In genomic region chr4:41319553-41319952, GRCh38 we compare ENCODE assay signal across 13 cellular contexts.
DNase-seq lines count a peak whose midpoint lies in the region; ATAC-seq and TF ChIP-seq lines count a peak whose summit lies in the region.
"Had no signal": no experiment of that assay in that cellular context is flagged by ENCODE, and none has a peak within 500 bp of the region (broad histone marks: within the 10 kb centered on the region; RNA-seq: fewer than 3 reads in every experiment).

No MANE protein-coding gene starts in this region.

- TF ChIP-seq CTCF in 22Rv1 (IDR thresholded peaks at IDR 0.05): no peak

- no peaks in the 10 kb centered on the region for H3K4me1 ChIP-seq in CD4-positive, alpha-beta memory T cell (ENCODE audit: insufficient read depth, low read length)
- H3K4me1 ChIP-seq: psoas muscle had no signal

- H3K27ac Mint-ChIP-seq in CD4-positive, alpha-beta memory T cell: no peak overlapping the region
- H3K27ac Mint-ChIP-seq: WTC11 had no signal

- CTCF ChIA-PET in CD4-positive, alpha-beta memory T cell (lab: Charles Lee; ENCODE audit: partially characterized antibody): no interaction called here

- peaks cover 0 to 3% of the 10 kb centered on the region in 2 donors for H3K27me3 Mint-ChIP-seq in CD4-positive, alpha-beta memory T cell

- DNase-seq in HS-5 (ENCODE audit: low read depth) (peak; percentile 48), kidney glomerular epithelial cell (lab: John Stamatoyannopoulos, UW) (peak; percentile 80), NOMO-1 (lab: John Stamatoyannopoulos, UW; ENCODE audit: unreplicated experiment in 2 of 2) (no peak)
- no peak for DNase-seq in CD4-positive, alpha-beta memory T cell
- DNase-seq: activated CD8-positive, alpha-beta memory T cell treated with anti-CD3 and anti-CD28 coated beads, Interleukin-2, amount 50 U/mL, for 48 hours; NCI-H524 treated with DMSO at 0.1 percent for 48 hours; psoas muscle had no signal

- H3K9me3 Mint-ChIP-seq in CD4-positive, alpha-beta memory T cell: peaks cover 0 to 10% (median 2%) of the 10 kb centered on the region in 8 donors

- H3K36me3 ChIP-seq in CD4-positive, alpha-beta memory T cell (ENCODE audit: insufficient read depth, low read length): no peaks in the 10 kb centered on the region

- H3K4me3 ChIP-seq in CD4-positive, alpha-beta memory T cell (ENCODE audit: low read length in 2 of 2): no peak overlapping the region
- H3K4me3 ChIP-seq: GM12878, psoas muscle had no signal

- peak overlapping the region; percentile 97 for H3K27ac ChIP-seq in 22Rv1
- no peak overlapping the region for H3K27ac ChIP-seq in CD4-positive, alpha-beta memory T cell (ENCODE audit: low read depth, low read length)
- H3K27ac ChIP-seq: psoas muscle had no signal

- no peak for ATAC-seq in SK-N-SH treated with all-trans-retinoic acid at 6 μM for 48 hours
- no peak for ATAC-seq in HG02885 (IDR thresholded peaks at IDR 0.05; ENCODE audit: poor library complexity, unreplicated experiment)
- no peak for ATAC-seq in HG02973 (IDR thresholded peaks at IDR 0.05; ENCODE audit: unreplicated experiment)
- ATAC-seq: GM12878, WTC11 had no signal

- H3K4me3 Mint-ChIP-seq in CD4-positive, alpha-beta memory T cell: no peak overlapping the region
- H3K4me3 Mint-ChIP-seq: WTC11 had no signal

- POLR2A ChIA-PET in CD4-positive, alpha-beta memory T cell (lab: Charles Lee; ENCODE audit: partially characterized antibody): no interaction called here

- no peaks in the 10 kb centered on the region for H3K27me3 ChIP-seq in CD4-positive, alpha-beta memory T cell (ENCODE audit: insufficient read depth, low read length)

- no peaks in the 10 kb centered on the region for H3K4me1 Mint-ChIP-seq in CD4-positive, alpha-beta memory T cell

- no peaks in the 10 kb centered on the region for H3K36me3 Mint-ChIP-seq in CD4-positive, alpha-beta memory T cell

- intact Hi-C loops in CD4-positive, alpha-beta memory T cell (cut with micrococcal nuclease): no loop called here

- no peaks in the 10 kb centered on the region for H3K9me3 ChIP-seq in CD4-positive, alpha-beta memory T cell (ENCODE audit: control insufficient read depth in 1 of 2, low read length in 2 of 2)

TF ChIP-seq in SK-N-SH treated with all-trans-retinoic acid at 6 μM for 48 hours, 23 proteins besides CTCF, POLR2A, EP300 and RAD21:
- TF ChIP-seq OSR1 (CRISPR knock-in tag; IDR thresholded peaks at IDR 0.05) (no peak), ZFP3 (CRISPR knock-in tag; IDR thresholded peaks at IDR 0.05) (0 out of 2 replicates have a peak, but pooled peaks have one; percentile 27), CSRNP3 (CRISPR knock-in tag; IDR thresholded peaks at IDR 0.05) (no peak), ZNF8 (CRISPR knock-in tag; IDR thresholded peaks at IDR 0.05) (no peak), ISL1 (CRISPR knock-in tag; IDR thresholded peaks at IDR 0.05) (peak; percentile 78), ZNF565 (CRISPR knock-in tag; conservative IDR thresholded peaks at IDR 0.05; ENCODE audit: low read depth) (no peak), ESRRG (CRISPR knock-in tag; IDR thresholded peaks at IDR 0.05) (no peak), TCF4 (CRISPR knock-in tag; IDR thresholded peaks at IDR 0.05; ENCODE audit: borderline replicate concordance) (no peak), CSDC2 (CRISPR knock-in tag; IDR thresholded peaks at IDR 0.05) (no peak)
- TF ChIP-seq, protein P1, sequence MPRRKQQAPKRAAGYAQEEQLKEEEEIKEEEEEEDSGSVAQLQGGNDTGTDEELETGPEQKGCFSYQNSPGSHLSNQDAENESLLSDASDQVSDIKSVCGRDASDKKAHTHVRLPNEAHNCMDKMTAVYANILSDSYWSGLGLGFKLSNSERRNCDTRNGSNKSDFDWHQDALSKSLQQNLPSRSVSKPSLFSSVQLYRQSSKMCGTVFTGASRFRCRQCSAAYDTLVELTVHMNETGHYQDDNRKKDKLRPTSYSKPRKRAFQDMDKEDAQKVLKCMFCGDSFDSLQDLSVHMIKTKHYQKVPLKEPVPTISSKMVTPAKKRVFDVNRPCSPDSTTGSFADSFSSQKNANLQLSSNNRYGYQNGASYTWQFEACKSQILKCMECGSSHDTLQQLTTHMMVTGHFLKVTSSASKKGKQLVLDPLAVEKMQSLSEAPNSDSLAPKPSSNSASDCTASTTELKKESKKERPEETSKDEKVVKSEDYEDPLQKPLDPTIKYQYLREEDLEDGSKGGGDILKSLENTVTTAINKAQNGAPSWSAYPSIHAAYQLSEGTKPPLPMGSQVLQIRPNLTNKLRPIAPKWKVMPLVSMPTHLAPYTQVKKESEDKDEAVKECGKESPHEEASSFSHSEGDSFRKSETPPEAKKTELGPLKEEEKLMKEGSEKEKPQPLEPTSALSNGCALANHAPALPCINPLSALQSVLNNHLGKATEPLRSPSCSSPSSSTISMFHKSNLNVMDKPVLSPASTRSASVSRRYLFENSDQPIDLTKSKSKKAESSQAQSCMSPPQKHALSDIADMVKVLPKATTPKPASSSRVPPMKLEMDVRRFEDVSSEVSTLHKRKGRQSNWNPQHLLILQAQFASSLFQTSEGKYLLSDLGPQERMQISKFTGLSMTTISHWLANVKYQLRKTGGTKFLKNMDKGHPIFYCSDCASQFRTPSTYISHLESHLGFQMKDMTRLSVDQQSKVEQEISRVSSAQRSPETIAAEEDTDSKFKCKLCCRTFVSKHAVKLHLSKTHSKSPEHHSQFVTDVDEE (CRISPR knock-in tag; IDR thresholded peaks at IDR 0.05): no peak
- TF ChIP-seq, protein P2, sequence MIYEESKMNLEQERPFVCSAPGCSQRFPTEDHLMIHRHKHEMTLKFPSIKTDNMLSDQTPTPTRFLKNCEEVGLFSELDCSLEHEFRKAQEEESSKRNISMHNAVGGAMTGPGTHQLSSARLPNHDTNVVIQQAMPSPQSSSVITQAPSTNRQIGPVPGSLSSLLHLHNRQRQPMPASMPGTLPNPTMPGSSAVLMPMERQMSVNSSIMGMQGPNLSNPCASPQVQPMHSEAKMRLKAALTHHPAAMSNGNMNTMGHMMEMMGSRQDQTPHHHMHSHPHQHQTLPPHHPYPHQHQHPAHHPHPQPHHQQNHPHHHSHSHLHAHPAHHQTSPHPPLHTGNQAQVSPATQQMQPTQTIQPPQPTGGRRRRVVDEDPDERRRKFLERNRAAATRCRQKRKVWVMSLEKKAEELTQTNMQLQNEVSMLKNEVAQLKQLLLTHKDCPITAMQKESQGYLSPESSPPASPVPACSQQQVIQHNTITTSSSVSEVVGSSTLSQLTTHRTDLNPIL (CRISPR knock-in tag; IDR thresholded peaks at IDR 0.05; ENCODE audit: low read depth): peak; percentile 66; the same call in 1 of the 2 replicates

Comparison
In these comparisons a context has a peak if more than half of its experiments do, and no peak if none do; other contexts are left out.
1. DNase-seq: peak in HS-5 (single experiment) and kidney glomerular epithelial cell (single experiment); none in NOMO-1 (0 of 2) and CD4-positive, alpha-beta memory T cell (0 of 5).